ENCODE assay signal across 17 cellular contexts in the genomic region with DNA sequence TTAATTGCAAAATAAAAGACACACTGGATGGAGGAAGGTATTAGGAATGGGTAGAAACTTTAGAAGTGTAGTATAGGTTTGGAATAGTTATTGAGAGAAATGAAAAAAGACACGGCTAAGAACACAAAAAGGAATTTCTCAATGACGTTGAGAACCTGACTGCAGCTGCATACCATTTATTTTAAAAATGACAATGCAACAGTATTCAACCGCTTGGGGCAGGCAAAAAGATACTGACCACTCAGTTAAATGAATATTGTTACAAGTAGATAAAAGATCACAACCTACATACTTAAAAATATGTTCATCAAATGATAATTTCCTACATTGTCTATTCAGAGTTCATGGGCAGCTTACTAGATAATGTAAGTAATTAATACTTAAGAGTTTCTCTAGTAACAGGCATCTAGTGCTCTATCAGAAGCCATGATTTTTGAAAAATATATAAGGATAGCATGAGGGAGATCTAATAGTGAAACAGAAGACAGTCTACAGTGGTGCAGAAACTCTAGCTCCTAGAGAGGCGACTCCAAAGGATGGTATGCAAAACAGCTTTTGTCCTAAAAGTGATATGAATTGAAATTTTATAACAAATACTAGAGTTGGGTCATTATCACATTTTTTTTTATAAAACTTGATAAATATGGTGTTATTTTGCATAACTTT.
DNase-seq lines count a peak whose midpoint lies in the region; ATAC-seq and TF ChIP-seq lines count a peak whose summit lies in the region.
"Had no signal": no experiment of that assay in that cellular context is flagged by ENCODE, and none has a peak within 500 bp of the region (broad histone marks: within the 10 kb centered on the region; RNA-seq: fewer than 3 reads in every experiment).

No MANE protein-coding gene starts in this region.

- no peaks in the 10 kb centered on the region for H3K27me3 ChIP-seq in PC-3 (ENCODE audit: low read length)
- H3K27me3 ChIP-seq in brain microvascular endothelial cell (replicated peaks), result no peaks in the 10 kb centered on the region
- H3K27me3 ChIP-seq in lower lobe of right lung (ENCODE audit: low read depth), result no peaks in the 10 kb centered on the region

- H4K20me1 ChIP-seq in PC-3 (ENCODE audit: low read length), result no peaks in the 10 kb centered on the region

- in situ Hi-C loops in brain microvascular endothelial cell (cut with HindIII; ENCODE audit: low pct_ligation_motif_present, low sequenced_read_pairs), result no loop called here

- H3K9me3 ChIP-seq in PC-3 (ENCODE audit: low read length) (0 out of 2 replicates have a peak, but pooled peaks cover 14% of the 10 kb centered on the region), lower lobe of right lung (peaks cover 9% of the 10 kb centered on the region)

- ATAC-seq in PC-3 (no peak), lower lobe of right lung (no peak), HG03135 (IDR thresholded peaks at IDR 0.05; ENCODE audit: unreplicated experiment) (no peak), HG03045 (IDR thresholded peaks at IDR 0.05; ENCODE audit: unreplicated experiment) (no peak)
- ATAC-seq: GM23338 had no signal

- no peaks in the 10 kb centered on the region for H3K9me2 ChIP-seq in PC-3 (replicated peaks; ENCODE audit: low read length)

- BruUV-seq in PC-3 (replicated peaks; lab: Mats Ljungman, UMichigan), result no TSS peak

- H3K27ac ChIP-seq in PC-3 (ENCODE audit: low read length) (peak overlapping the region; percentile 99), brain microvascular endothelial cell (peak overlapping the region; percentile 67), lower lobe of right lung (no peak overlapping the region), RWPE1 (no peak overlapping the region)
- H3K27ac ChIP-seq: KMS-11, PC-9 had no signal

- H3K9ac ChIP-seq in PC-3 (ENCODE audit: low read length), result peak overlapping the region; percentile 32; the same call in 1 of the 2 replicates
- H3K9ac ChIP-seq: KMS-11 had no signal

- peak overlapping the region; percentile 12; the same call in 1 of the 2 replicates for H3K4me3 ChIP-seq in PC-3 (ENCODE audit: low read length)
- H3K4me3 ChIP-seq in brain microvascular endothelial cell (ENCODE audit: low read depth, low read length), result no peak overlapping the region
- no peak overlapping the region for H3K4me3 ChIP-seq in lower lobe of right lung
- H3K4me3 ChIP-seq: GM23338, PC-9 had no signal

- peaks cover 16% of the 10 kb centered on the region for H3F3A ChIP-seq in PC-3 (ENCODE audit: low read length, unreplicated experiment)

- peak overlapping the region; percentile 21; the same call in 1 of the 2 replicates for H2AFZ ChIP-seq in PC-3 (ENCODE audit: low read length)
- H2AFZ ChIP-seq: GM23338, PC-9 had no signal

- CTCF ChIA-PET in PC-3 (lab: Charles Lee), result no interaction called here
- CTCF ChIA-PET in RWPE1 (lab: Yijun Ruan, JAX), result interaction anchor here (0.7 kb wide), 1 partner anchor 248 kb away, joined by 3 read pairs; no protein-coding TSS in a partner anchor

- POLR2A ChIA-PET in PC-3 (lab: Charles Lee; ENCODE audit: unreplicated experiment), result no interaction called here
- POLR2A ChIA-PET in RWPE1 (lab: Yijun Ruan, JAX; ENCODE audit: low non-redundant PET), result no interaction called here

- TF ChIP-seq CTCF in PC-3 (conservative IDR thresholded peaks at IDR 0.05; ENCODE audit: low read depth, low read length), result no peak
- TF ChIP-seq CTCF in brain microvascular endothelial cell (IDR thresholded peaks at IDR 0.05; ENCODE audit: low read depth, low read length, missing control alignments), result no peak
- no peak for TF ChIP-seq CTCF in lower lobe of right lung (IDR thresholded peaks at IDR 0.05)
- TF ChIP-seq CTCF in RWPE1 (conservative IDR thresholded peaks at IDR 0.05; ENCODE audit: low read depth), result no peak

- peak overlapping the region; percentile 66 for H3K4me2 ChIP-seq in PC-3 (ENCODE audit: low read length)
- H3K4me2 ChIP-seq: GM23338, KMS-11, PC-9 had no signal

- H3K4me1 ChIP-seq in PC-3 (ENCODE audit: insufficient read depth, low read length) (peaks cover 48% of the 10 kb centered on the region), lower lobe of right lung (no peaks in the 10 kb centered on the region)

- no peaks in the 10 kb centered on the region for H3K79me2 ChIP-seq in PC-3 (ENCODE audit: low read length)

- DNase-seq in EH (ENCODE audit: low read depth) (peak; percentile 51), PC-3 (no peak), brain microvascular endothelial cell (peak; percentile 28), myocyte (ENCODE audit: low read depth) (peak; percentile 27), lower lobe of right lung (no peak), RWPE1 (ENCODE audit: low spot score) (no peak)
- DNase-seq: GDM1, NCI-H187 treated with DMSO at 0.1 percent for 48 hours, NCI-H2171, NCI-H446 treated with DMSO at 0.1 percent for 48 hours, NCI-H748 treated with DMSO at 0.1 percent for 48 hours, PC-9, SHP77 treated with DMSO at 0.1 percent for 48 hours had no signal

- peaks cover 5% of the 10 kb centered on the region; the same call in 1 of the 2 replicates for H3K36me3 ChIP-seq in PC-3 (ENCODE audit: low read depth, low read length)
- H3K36me3 ChIP-seq in brain microvascular endothelial cell (replicated peaks), result no peaks in the 10 kb centered on the region
- no peaks in the 10 kb centered on the region for H3K36me3 ChIP-seq in lower lobe of right lung

- intact Hi-C loops in PC-3 (cut with micrococcal nuclease), result no loop called here
- intact Hi-C loops in lower lobe of right lung (cut with DNase I), result no loop called here

Comparison
In these comparisons a context has a peak if more than half of its experiments do, and no peak if none do; other contexts are left out.
1. DNase-seq: peak in EH (single experiment), brain microvascular endothelial cell (single experiment) and myocyte (single experiment); none in PC-3 (single experiment), lower lobe of right lung (single experiment) and RWPE1 (single experiment).
2. H3K27ac ChIP-seq: peak in PC-3 (single experiment) and brain microvascular endothelial cell (single experiment); none in lower lobe of right lung (single experiment) and RWPE1 (single experiment).